8 cellular contexts compared by ENCODE assay signal in the genomic region with DNA sequence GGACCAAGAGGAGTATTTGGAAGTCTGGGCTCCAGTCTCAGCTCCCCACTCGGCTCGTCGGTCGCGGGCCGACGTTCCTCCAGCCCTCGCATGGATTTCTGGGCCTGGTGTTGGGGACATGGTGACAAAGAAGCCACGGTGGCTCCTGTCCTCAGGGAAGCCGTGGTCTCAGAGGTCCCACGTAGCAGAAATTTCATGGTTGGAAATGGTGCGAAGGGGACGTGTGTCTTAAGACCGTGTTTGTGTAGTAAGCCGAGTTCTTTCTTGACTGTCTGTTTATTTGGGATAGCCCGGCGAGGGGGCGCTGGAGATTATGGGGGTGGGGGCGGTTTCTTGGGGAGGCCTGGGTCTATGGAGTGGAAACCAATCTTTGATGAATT. TPM values are rescaled to one million over a fixed set of nuclear protein-coding genes. Genes with fewer than 3 reads are reported as not detected.
DNase-seq lines count a peak whose midpoint lies in the region; ATAC-seq and TF ChIP-seq lines count a peak whose summit lies in the region.

No MANE protein-coding gene starts in this region.

- H3K9me3 Mint-ChIP-seq in activated CD8-positive, alpha-beta memory T cell treated with anti-CD3 and anti-CD28 coated beads, Interleukin-2, amount 10 ng/mL, durations not matched to agents 7 days and 5 days (ENCODE audit: low read depth): no peaks in the 10 kb centered on the region
- no peaks in the 10 kb centered on the region for H3K9me3 Mint-ChIP-seq in activated CD4-positive, alpha-beta memory T cell treated with anti-CD3 and anti-CD28 coated beads for 36 hours

- H3K27me3 Mint-ChIP-seq in activated CD8-positive, alpha-beta memory T cell treated with anti-CD3 and anti-CD28 coated beads, Interleukin-2, amount 10 ng/mL, durations not matched to agents 7 days and 5 days: peaks cover 75% of the 10 kb centered on the region
- H3K27me3 Mint-ChIP-seq in activated CD4-positive, alpha-beta memory T cell treated with anti-CD3 and anti-CD28 coated beads for 36 hours: peaks cover 49% of the 10 kb centered on the region

- CTCF ChIA-PET in activated CD8-positive, alpha-beta memory T cell treated with anti-CD3 and anti-CD28 coated beads, Interleukin-2, amount 10 ng/mL, durations not matched to agents 7 days and 5 days (lab: Charles Lee): interaction anchor here (1.0 to 1.2 kb wide), 2 partner anchors 18 to 73 kb away, joined by 3 read pairs; no protein-coding TSS in a partner anchor
- CTCF ChIA-PET in activated CD4-positive, alpha-beta memory T cell treated with anti-CD3 and anti-CD28 coated beads for 36 hours (lab: Charles Lee): interaction anchor here (1.5 kb wide), 1 partner anchor 9 kb away, joined by 3 read pairs; no protein-coding TSS in a partner anchor

- H3K9me3 ChIP-seq in gastroesophageal sphincter: no peaks in the 10 kb centered on the region

- TF ChIP-seq CTCF in gastroesophageal sphincter (IDR thresholded peaks at IDR 0.05): no peak

- H3K4me1 Mint-ChIP-seq in activated CD8-positive, alpha-beta memory T cell treated with anti-CD3 and anti-CD28 coated beads, Interleukin-2, amount 10 ng/mL, durations not matched to agents 7 days and 5 days: peaks cover 10% of the 10 kb centered on the region
- H3K4me1 Mint-ChIP-seq in activated CD4-positive, alpha-beta memory T cell treated with anti-CD3 and anti-CD28 coated beads for 36 hours (ENCODE audit: low read depth): peaks cover 10% of the 10 kb centered on the region

- H3K4me1 ChIP-seq in gastroesophageal sphincter: peaks cover 0 to 18% (median 5%) of the 10 kb centered on the region in 3 donors
- no peaks in the 10 kb centered on the region for H3K4me1 ChIP-seq in rectal smooth muscle tissue (ENCODE audit: control insufficient read depth, insufficient read depth, low read length)

- H3K4me3 Mint-ChIP-seq in activated CD8-positive, alpha-beta memory T cell treated with anti-CD3 and anti-CD28 coated beads, Interleukin-2, amount 10 ng/mL, durations not matched to agents 7 days and 5 days: peak overlapping the region; percentile 73
- H3K4me3 Mint-ChIP-seq in activated CD4-positive, alpha-beta memory T cell treated with anti-CD3 and anti-CD28 coated beads for 36 hours: peak overlapping the region; percentile 65

- DNase-seq in activated CD8-positive, alpha-beta memory T cell treated with anti-CD3 and anti-CD28 coated beads, Interleukin-2, amount 10 ng/mL, durations not matched to agents 7 days and 5 days: no peak
- DNase-seq in activated CD8-positive, alpha-beta memory T cell treated with anti-CD3 and anti-CD28 coated beads, Interleukin-2, amount 50 U/mL, for 4 hours: no peak
- DNase-seq in activated CD4-positive, alpha-beta memory T cell treated with anti-CD3 and anti-CD28 coated beads for 36 hours: peak; percentile 10
- no peak for DNase-seq in NOMO-1 (lab: John Stamatoyannopoulos, UW; ENCODE audit: unreplicated experiment in 2 of 2)

- no peak overlapping the region for H3K27ac Mint-ChIP-seq in activated CD8-positive, alpha-beta memory T cell treated with anti-CD3 and anti-CD28 coated beads, Interleukin-2, amount 10 ng/mL, durations not matched to agents 7 days and 5 days
- no peak overlapping the region for H3K27ac Mint-ChIP-seq in activated CD4-positive, alpha-beta memory T cell treated with anti-CD3 and anti-CD28 coated beads for 36 hours

- intact Hi-C loops in activated CD4-positive, alpha-beta memory T cell treated with anti-CD3 and anti-CD28 coated beads for 36 hours (cut with micrococcal nuclease): loop anchor here (1.0 to 10.0 kb wide), 2 partner anchors 23 to 255 kb away; a partner anchor contains a TSS

- ATAC-seq in activated CD8-positive, alpha-beta memory T cell treated with anti-CD3 and anti-CD28 coated beads, Interleukin-2, amount 10 ng/mL, durations not matched to agents 7 days and 5 days: no peak
- ATAC-seq in gastroesophageal sphincter (no peak), GM19324 (IDR thresholded peaks at IDR 0.05; ENCODE audit: low FRiP score, unreplicated experiment) (no peak), GM18505 (IDR thresholded peaks at IDR 0.05; ENCODE audit: unreplicated experiment) (no peak)

- H3K4me3 ChIP-seq in gastroesophageal sphincter (peak overlapping the region; percentile 40 to 66), rectal smooth muscle tissue (ENCODE audit: low read length) (peak overlapping the region; percentile 79)

- POLR2A ChIA-PET in activated CD4-positive, alpha-beta memory T cell treated with anti-CD3 and anti-CD28 coated beads for 36 hours (lab: Charles Lee): no interaction called here

- 7 to 19% methylated on average over 15 to 17 of the region's 19 CpGs for WGBS in gastroesophageal sphincter (ENCODE audit: low coverage in 1 of 2), 2 donors

- no peaks in the 10 kb centered on the region for H3K36me3 Mint-ChIP-seq in activated CD8-positive, alpha-beta memory T cell treated with anti-CD3 and anti-CD28 coated beads, Interleukin-2, amount 10 ng/mL, durations not matched to agents 7 days and 5 days
- no peaks in the 10 kb centered on the region for H3K36me3 Mint-ChIP-seq in activated CD4-positive, alpha-beta memory T cell treated with anti-CD3 and anti-CD28 coated beads for 36 hours

- no peak for TF ChIP-seq POLR2A in gastroesophageal sphincter (IDR thresholded peaks at IDR 0.05)
- TF ChIP-seq POLR2A in GM18505 (IDR thresholded peaks at IDR 0.05; ENCODE audit: borderline replicate concordance, extremely low read depth, insufficient read depth, insufficient read length): no peak

- H3K9ac ChIP-seq in rectal smooth muscle tissue (ENCODE audit: low read length): peak overlapping the region; percentile 28

- H3K36me3 ChIP-seq in gastroesophageal sphincter (no peaks in the 10 kb centered on the region), rectal smooth muscle tissue (ENCODE audit: control insufficient read depth, insufficient read depth, low read length) (no peaks in the 10 kb centered on the region)

- H3K27ac ChIP-seq in gastroesophageal sphincter (peak overlapping the region in 3 of 4 donors; percentile 48 to 66 (median 63)), rectal smooth muscle tissue (ENCODE audit: low read depth, low read length) (no peak overlapping the region)

- no peak for TF ChIP-seq EP300 in gastroesophageal sphincter (IDR thresholded peaks at IDR 0.05)

- H3K27me3 ChIP-seq in gastroesophageal sphincter (peaks cover 42% of the 10 kb centered on the region), rectal smooth muscle tissue (ENCODE audit: control insufficient read depth, insufficient read depth, low read length) (peaks cover 4% of the 10 kb centered on the region)

RNA-seq across cellular contexts. Expression of a gene that starts 23.4 kb away (rescaled TPM):
- total RNA-seq in activated CD8-positive, alpha-beta memory T cell treated with anti-CD3 and anti-CD28 coated beads, Interleukin-2, amount 10 ng/mL, durations not matched to agents 7 days and 5 days: 10 to 100 TPM; 26.5 to 29.1 TPM
- 10 to 100 TPM; 26.3 to 28.7 TPM for total RNA-seq in activated CD4-positive, alpha-beta memory T cell treated with anti-CD3 and anti-CD28 coated beads for 36 hours
- total RNA-seq in gastroesophageal sphincter: 10 to 100 TPM; 18.4 to 26.6 (median 22.6) TPM
